Comparison of ENCODE assay signal across 14 cellular contexts in genomic region chr19:47507031-47507430, GRCh38. TPM values are rescaled to one million over a fixed set of nuclear protein-coding genes. Genes with fewer than 3 reads are reported as not detected.
A peak's percentile ranks its signal among the peaks of the same experiment; 100 is the strongest.
DNase-seq lines count a peak whose midpoint lies in the region; ATAC-seq lines count a peak whose summit lies in the region.
"Had no signal": no experiment of that assay in that cellular context is flagged by ENCODE, and none has a peak within 500 bp of the region (broad histone marks: within the 10 kb centered on the region; RNA-seq: fewer than 3 reads in every experiment).

No MANE protein-coding gene starts in this region.

- H3K4me1 ChIP-seq in BLaER1 treated with 17β-estradiol and CSF1 and Interleukin-3, amounts not matched to agents 10 nM and 100 nM, result peaks cover 24 to 53% (median 44%) of the 10 kb centered on the region in 10 experiments

- H3K36me3 ChIP-seq in BLaER1 treated with 17β-estradiol and CSF1 and Interleukin-3, amounts not matched to agents 10 nM and 100 nM, result peaks cover 14 to 83% (median 46%) of the 10 kb centered on the region in 11 experiments

- H3K9me3 Mint-ChIP-seq in activated naive CD8-positive, alpha-beta T cell treated with anti-CD3 and anti-CD28 coated beads for 36 hours, result no peaks in the 10 kb centered on the region
- H3K9me3 Mint-ChIP-seq: naive B cell had no signal

- peaks cover 23% of the 10 kb centered on the region for H3K4me1 Mint-ChIP-seq in activated naive CD8-positive, alpha-beta T cell treated with anti-CD3 and anti-CD28 coated beads for 36 hours

- intact Hi-C loops in Right ventricle myocardium inferior (cut with DNase I), result no loop called here

- no peaks in the 10 kb centered on the region for H3K27me3 Mint-ChIP-seq in activated naive CD8-positive, alpha-beta T cell treated with anti-CD3 and anti-CD28 coated beads for 36 hours
- H3K27me3 Mint-ChIP-seq: naive B cell had no signal

- no peak overlapping the region for H3K4me3 Mint-ChIP-seq in activated naive CD8-positive, alpha-beta T cell treated with anti-CD3 and anti-CD28 coated beads for 36 hours

- H3K9ac ChIP-seq in BLaER1 treated with 17β-estradiol and CSF1 and Interleukin-3, amounts not matched to agents 10 nM and 100 nM, result peak overlapping the region; percentile 14 to 71 (median 46); a peak in 20 of 22 replicates

- DNase-seq in NCI-H524 treated with DMSO at 0.1 percent for 48 hours (lab: John Stamatoyannopoulos, UW) (peak; percentile 60), Right ventricle myocardium inferior (ENCODE audit: missing footprints) (no peak), occipital lobe (lab: John Stamatoyannopoulos, UW) (peak; percentile 78), NCI-H345 (lab: John Stamatoyannopoulos, UW) (no peak), RKO (ENCODE audit: low spot score) (no peak), NCI-H128 (lab: John Stamatoyannopoulos, UW; ENCODE audit: unreplicated experiment) (no peak)
- DNase-seq in activated naive CD8-positive, alpha-beta T cell treated with anti-CD3 and anti-CD28 coated beads for 36 hours, result no peak
- DNase-seq: activated effector memory CD4-positive, alpha-beta T cell treated with anti-CD3 and anti-CD28 coated beads, Interleukin-2, amount 50 U/mL, for 16 hours; naive B cell; NCI-H2029 treated with DMSO at 0.1 percent for 48 hours; SHP77 treated with DMSO at 0.1 percent for 48 hours; stimulated activated CD4-positive, alpha-beta T cell treated with anti-CD3 and anti-CD28 coated beads, Interleukin-15, amount 100 ng/mL, for 24 hours; stimulated activated naive CD4-positive, alpha-beta T cell had no signal

- peak overlapping the region; percentile 17 to 87 (median 73); a peak in 19 of 22 replicates for H3K4me2 ChIP-seq in BLaER1 treated with 17β-estradiol and CSF1 and Interleukin-3, amounts not matched to agents 10 nM and 100 nM

- H3K27me3 ChIP-seq in BLaER1 treated with 17β-estradiol and CSF1 and Interleukin-3, amounts not matched to agents 10 nM and 100 nM, result no peaks in the 10 kb centered on the region

- ATAC-seq in Right ventricle myocardium inferior, result peak; percentile 65

- no peaks in the 10 kb centered on the region for H3K9me3 ChIP-seq in BLaER1 treated with 17β-estradiol and CSF1 and Interleukin-3, amounts not matched to agents 10 nM and 100 nM (replicated peaks in 1 of 11)

- peaks cover 89 to 100% (median 97%) of the 10 kb centered on the region in 11 experiments for H4K20me1 ChIP-seq in BLaER1 treated with 17β-estradiol and CSF1 and Interleukin-3, amounts not matched to agents 10 nM and 100 nM

- peak overlapping the region in 6 of 11 experiments; percentile 1 to 51 (median 28); a peak in 8 of 22 replicates for H3K27ac ChIP-seq in BLaER1 treated with 17β-estradiol and CSF1 and Interleukin-3, amounts not matched to agents 10 nM and 100 nM

- no peak overlapping the region for H3K27ac Mint-ChIP-seq in activated naive CD8-positive, alpha-beta T cell treated with anti-CD3 and anti-CD28 coated beads for 36 hours

- no peak overlapping the region for H3K4me3 ChIP-seq in BLaER1 treated with 17β-estradiol and CSF1 and Interleukin-3, amounts not matched to agents 10 nM and 100 nM

- H3K36me3 Mint-ChIP-seq in activated naive CD8-positive, alpha-beta T cell treated with anti-CD3 and anti-CD28 coated beads for 36 hours, result peaks cover 3% of the 10 kb centered on the region

RNA-seq across cellular contexts. Expression of gene NAPA, which starts 7.8 kb away (rescaled TPM):
- total RNA-seq in Right ventricle myocardium inferior (119 TPM), occipital lobe (26.8 TPM)
- total RNA-seq in activated naive CD8-positive, alpha-beta T cell treated with anti-CD3 and anti-CD28 coated beads for 36 hours, result 10 to 100 TPM; 65.6 to 69.2 TPM

RNA-seq across cellular contexts. Expression of gene KPTN, which starts 23.0 kb away (rescaled TPM):
- total RNA-seq in Right ventricle myocardium inferior (9.1 TPM), occipital lobe (4.2 TPM)
- total RNA-seq in activated naive CD8-positive, alpha-beta T cell treated with anti-CD3 and anti-CD28 coated beads for 36 hours, result 10 to 100 TPM; 12.4 to 13.4 TPM

RNA-seq across cellular contexts. Expression of gene SLC8A2, which starts 35.3 kb away (rescaled TPM):
- total RNA-seq in Right ventricle myocardium inferior, result 0.46 TPM
- 40.1 TPM for total RNA-seq in occipital lobe
- total RNA-seq in activated naive CD8-positive, alpha-beta T cell treated with anti-CD3 and anti-CD28 coated beads for 36 hours, result under 1 TPM; 0.37 to 0.38 TPM

Comparison
In these comparisons a context has a peak if more than half of its experiments do, and no peak if none do; other contexts are left out.
1. DNase-seq: peak in NCI-H524 treated with DMSO at 0.1 percent for 48 hours (single experiment) and occipital lobe (single experiment); none in Right ventricle myocardium inferior (single experiment), activated naive CD8-positive, alpha-beta T cell treated with anti-CD3 and anti-CD28 coated beads for 36 hours (single experiment), NCI-H345 (single experiment), RKO (single experiment) and NCI-H128 (single experiment).
2. RNA of gene SLC8A2, which starts 35.3 kb away (total RNA-seq): 40.1 TPM in occipital lobe (single experiment); 0.46 TPM in Right ventricle myocardium inferior (single experiment) and 0.37 to 0.38 TPM in activated naive CD8-positive, alpha-beta T cell treated with anti-CD3 and anti-CD28 coated beads for 36 hours; every median in the first group is over 10 times any median in the second.